ENCODE assay signal across 9 cellular contexts in the genomic region with DNA sequence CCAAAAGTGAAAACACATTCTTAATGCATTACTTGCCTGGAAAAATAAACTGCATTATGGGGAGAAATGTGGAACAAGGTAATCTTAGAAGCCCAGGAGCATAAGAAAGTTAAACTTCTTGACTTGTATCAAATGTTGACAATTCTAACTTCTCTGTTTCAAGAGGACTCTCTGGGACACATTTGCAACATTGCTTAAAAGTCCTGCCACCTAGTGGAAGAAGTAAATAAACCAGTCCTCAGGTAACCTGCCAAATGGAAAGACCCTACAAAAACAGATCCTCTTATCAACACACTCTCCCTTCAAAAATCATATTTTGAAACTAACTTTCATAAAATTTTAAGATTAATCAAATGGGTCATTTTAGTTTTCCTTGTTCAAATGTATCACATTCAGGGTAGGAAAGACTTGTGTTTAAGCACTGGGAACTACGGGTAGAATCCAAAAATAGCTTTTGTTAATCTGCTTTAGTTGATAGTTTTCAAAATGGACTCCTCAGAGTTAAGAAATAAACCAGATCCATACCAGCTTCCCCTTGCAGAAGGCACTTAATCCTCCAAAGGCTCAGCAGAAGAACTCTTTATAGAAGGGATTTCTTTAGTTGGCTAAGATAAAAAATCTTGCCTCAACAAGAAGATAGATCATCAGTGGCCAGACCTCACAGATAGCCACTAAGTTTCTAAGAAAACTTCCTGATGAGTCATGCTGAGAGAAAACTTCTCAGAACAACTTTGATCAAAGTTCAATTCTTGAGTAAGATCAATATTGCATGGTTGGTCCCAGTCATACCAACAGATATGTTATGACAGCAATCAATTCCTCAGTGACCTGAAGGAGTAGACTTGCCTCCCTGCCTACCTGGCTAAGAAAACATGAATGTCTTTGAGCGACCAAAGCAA.
A peak's percentile ranks its signal among the peaks of the same experiment; 100 is the strongest.
DNase-seq lines count a peak whose midpoint lies in the region; ATAC-seq, FAIRE-seq and TF ChIP-seq lines count a peak whose summit lies in the region.
"Had no signal": no experiment of that assay in that cellular context is flagged by ENCODE, and none has a peak within 500 bp of the region (broad histone marks: within the 10 kb centered on the region; RNA-seq: fewer than 3 reads in every experiment).

No MANE protein-coding gene starts in this region.

- no peaks in the 10 kb centered on the region for H3K4me1 ChIP-seq in left ventricle myocardium inferior
- H3K4me1 ChIP-seq in stomach: peaks cover 0 to 12% (median 4%) of the 10 kb centered on the region in 4 donors

- FAIRE-seq in frontal cortex (lab: Jason Lieb, UNC): peak; percentile 92
- FAIRE-seq: colon had no signal

- H3K27me3 Mint-ChIP-seq in activated T-cell treated with anti-CD3 and anti-CD28 coated beads, Interleukin-2, amount 50 U/mL, for 24 hours: no peaks in the 10 kb centered on the region

- H3K36me3 Mint-ChIP-seq in activated T-cell treated with anti-CD3 and anti-CD28 coated beads, Interleukin-2, amount 50 U/mL, for 24 hours (ENCODE audit: low read depth): no peaks in the 10 kb centered on the region

- no peak overlapping the region for H3K4me3 ChIP-seq in left ventricle myocardium inferior
- no peak overlapping the region for H3K4me3 ChIP-seq in stomach

- peak; percentile 59 for TF ChIP-seq CTCF in left ventricle myocardium inferior (IDR thresholded peaks at IDR 0.05; ENCODE audit: borderline replicate concordance)
- peak in 4 of 7 experiments; percentile 29 to 37 (median 33) for TF ChIP-seq CTCF in stomach (IDR thresholded peaks at IDR 0.05)

- H3K9me3 ChIP-seq in left ventricle myocardium inferior (replicated peaks) (no peaks in the 10 kb centered on the region), stomach (peaks cover 0 to 16% (median 3%) of the 10 kb centered on the region in 4 donors)

- DNase-seq in left ventricle myocardium inferior (no peak), Right ventricle myocardium superior (no peak), RPMI7951 (ENCODE audit: low read depth) (peak; percentile 18), frontal cortex (ENCODE audit: low spot score in 2 of 2) (peak in 1 of 2 donors; percentile 17), stomach (no peak), NCI-H774 (lab: John Stamatoyannopoulos, UW) (no peak)
- DNase-seq in activated T-cell treated with anti-CD3 and anti-CD28 coated beads, Interleukin-2, amount 50 U/mL, for 24 hours: no peak

- 46 to 74% (median 63%) methylated on average over 2 of the region's 2 CpGs for WGBS in stomach, 5 donors

- H3K27ac Mint-ChIP-seq in activated T-cell treated with anti-CD3 and anti-CD28 coated beads, Interleukin-2, amount 50 U/mL, for 24 hours: no peak overlapping the region

- H3K4me3 Mint-ChIP-seq in activated T-cell treated with anti-CD3 and anti-CD28 coated beads, Interleukin-2, amount 50 U/mL, for 24 hours: no peak overlapping the region

- no peaks in the 10 kb centered on the region for H3K9me3 Mint-ChIP-seq in activated T-cell treated with anti-CD3 and anti-CD28 coated beads, Interleukin-2, amount 50 U/mL, for 24 hours

- no peaks in the 10 kb centered on the region for H3K4me1 Mint-ChIP-seq in activated T-cell treated with anti-CD3 and anti-CD28 coated beads, Interleukin-2, amount 50 U/mL, for 24 hours (ENCODE audit: low read depth)

- ATAC-seq in Right ventricle myocardium superior (ENCODE audit: poor library complexity) (no peak), HG03039 (IDR thresholded peaks at IDR 0.05; ENCODE audit: unreplicated experiment) (peak; percentile 77)

- intact Hi-C loops in left ventricle myocardium inferior (cut with micrococcal nuclease): no loop called here
- intact Hi-C loops in Right ventricle myocardium superior (cut with DNase I): no loop called here
- intact Hi-C loops in stomach (cut with DNase I; ENCODE audit: low total_unique reads): no loop called here

- TF ChIP-seq EP300 in stomach (IDR thresholded peaks at IDR 0.05): no peak

- no peaks in the 10 kb centered on the region for H3K27me3 ChIP-seq in left ventricle myocardium inferior (ENCODE audit: low read depth)
- no peaks in the 10 kb centered on the region for H3K27me3 ChIP-seq in stomach

- no peak for TF ChIP-seq POLR2A in stomach (IDR thresholded peaks at IDR 0.05)

- H3K27ac ChIP-seq in left ventricle myocardium inferior (replicated peaks) (no peak overlapping the region), stomach (no peak overlapping the region)

- H3K36me3 ChIP-seq in left ventricle myocardium inferior: no peaks in the 10 kb centered on the region
- H3K36me3 ChIP-seq in stomach: no peaks in the 10 kb centered on the region
